In genomic region chr13:43767351-43767901, GRCh38 we compare ENCODE assay signal across 2 cellular contexts.
TF ChIP-seq lines count a peak whose summit lies in the region.

No MANE protein-coding gene starts in this region.

TF ChIP-seq in liver, 16 proteins besides CTCF, POLR2A, EP300 and RAD21 (continued from another document):
- TF ChIP-seq MAX (IDR thresholded peaks at IDR 0.05): no peak

TF ChIP-seq in HepG2, 621 proteins besides CTCF, POLR2A, EP300 and RAD21:
- TF ChIP-seq ZBTB25 (CRISPR knock-in tag; IDR thresholded peaks at IDR 0.05) (no peak), ARNT (IDR thresholded peaks at IDR 0.05) (no peak), ZNF639 (CRISPR knock-in tag; conservative IDR thresholded peaks at IDR 0.05) (no peak), HINFP (CRISPR knock-in tag; IDR thresholded peaks at IDR 0.05; ENCODE audit: low read depth) (no peak), KDM4B (CRISPR knock-in tag; IDR thresholded peaks at IDR 0.05) (no peak), NFIC (IDR thresholded peaks at IDR 0.05; ENCODE audit: low read length) (no peak), ZNF362 (CRISPR knock-in tag; IDR thresholded peaks at IDR 0.05; ENCODE audit: borderline replicate concordance) (no peak), ZC3H13 (CRISPR knock-in tag; IDR thresholded peaks at IDR 0.05) (no peak), ZKSCAN8 (CRISPR knock-in tag; IDR thresholded peaks at IDR 0.05; ENCODE audit: borderline replicate concordance) (no peak), ZNF17 (CRISPR knock-in tag; IDR thresholded peaks at IDR 0.05) (no peak), ZNF335 (CRISPR knock-in tag; IDR thresholded peaks at IDR 0.05) (no peak), SMYD3 (CRISPR knock-in tag; IDR thresholded peaks at IDR 0.05) (no peak), TRAFD1 (CRISPR knock-in tag; IDR thresholded peaks at IDR 0.05; ENCODE audit: borderline replicate concordance) (no peak), ZNF512B (CRISPR knock-in tag; IDR thresholded peaks at IDR 0.05; ENCODE audit: borderline replicate concordance) (no peak), FIP1L1 (IDR thresholded peaks at IDR 0.05; ENCODE audit: borderline replicate concordance, insufficient read depth, low read depth, low read length) (no peak), EZH2 (conservative IDR thresholded peaks at IDR 0.05; ENCODE audit: low read depth, low read length) (no peak), HMG20B (CRISPR knock-in tag; conservative IDR thresholded peaks at IDR 0.05) (no peak), ZBTB44 (CRISPR knock-in tag; IDR thresholded peaks at IDR 0.05) (no peak)
